ENCODE assay signal across 1 cellular context in the genomic region with DNA sequence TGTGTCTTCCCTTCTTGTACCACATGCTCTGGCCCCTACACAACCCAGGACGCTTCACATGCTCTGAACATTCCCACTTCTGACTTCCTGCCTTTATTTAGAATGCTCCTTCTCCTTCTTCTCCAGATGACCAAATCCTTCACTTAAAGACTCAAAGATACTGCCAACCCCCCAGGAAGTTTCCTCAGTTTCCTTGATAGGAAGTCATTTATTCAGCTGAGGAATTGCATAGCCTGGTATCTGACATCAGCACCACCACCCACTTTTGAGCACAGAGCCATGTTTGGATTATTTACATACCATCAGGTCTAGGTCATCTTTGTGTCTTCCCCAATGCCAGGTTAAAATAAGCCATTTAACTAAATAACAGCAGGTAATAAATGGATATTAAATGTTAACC.
TF ChIP-seq lines count a peak whose summit lies in the region.

No MANE protein-coding gene starts in this region.

TF ChIP-seq in H1, 55 proteins besides CTCF, POLR2A, EP300 and RAD21:
- TF ChIP-seq RFX5 (IDR thresholded peaks at IDR 0.05; ENCODE audit: borderline replicate concordance, low read depth, low read length) = no peak
- no peak for TF ChIP-seq TBP (IDR thresholded peaks at IDR 0.05; ENCODE audit: low read depth, low read length)
- TF ChIP-seq POLR2AphosphoS5 (IDR thresholded peaks at IDR 0.05; ENCODE audit: low read depth, low read length) = no peak
- TF ChIP-seq BACH1 (IDR thresholded peaks at IDR 0.05; ENCODE audit: low read length) = no peak
- no peak for TF ChIP-seq RBBP5 (IDR thresholded peaks at IDR 0.05; ENCODE audit: borderline replicate concordance, low read depth, low read length)
- TF ChIP-seq, protein P1, sequence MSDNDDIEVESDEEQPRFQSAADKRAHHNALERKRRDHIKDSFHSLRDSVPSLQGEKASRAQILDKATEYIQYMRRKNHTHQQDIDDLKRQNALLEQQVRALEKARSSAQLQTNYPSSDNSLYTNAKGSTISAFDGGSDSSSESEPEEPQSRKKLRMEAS (IDR thresholded peaks at IDR 0.05) = no peak
- TF ChIP-seq ZNF274 (IDR thresholded peaks at IDR 0.05; ENCODE audit: borderline replicate concordance, extremely low read depth, low read length) = no peak
- no peak for TF ChIP-seq KDM1A (IDR thresholded peaks at IDR 0.05; ENCODE audit: borderline replicate concordance, low read length)
- TF ChIP-seq EGR1 (IDR thresholded peaks at IDR 0.05; ENCODE audit: borderline replicate concordance, low read depth, low read length) = no peak
- no peak for TF ChIP-seq SIN3A (conservative IDR thresholded peaks at IDR 0.05 in 1 of 2, IDR thresholded peaks at IDR 0.05 in 1 of 2; ENCODE audit: low read depth in 1 of 2, low read length in 2 of 2)
- no peak for TF ChIP-seq SIRT6 (IDR thresholded peaks at IDR 0.05; ENCODE audit: low read length)
- no peak for TF ChIP-seq SP4 (IDR thresholded peaks at IDR 0.05; ENCODE audit: low read length)
- TF ChIP-seq CHD2 (IDR thresholded peaks at IDR 0.05; ENCODE audit: low read length) = no peak
- TF ChIP-seq BRCA1 (IDR thresholded peaks at IDR 0.05; ENCODE audit: low read depth, low read length) = no peak
- TF ChIP-seq, protein P2, sequence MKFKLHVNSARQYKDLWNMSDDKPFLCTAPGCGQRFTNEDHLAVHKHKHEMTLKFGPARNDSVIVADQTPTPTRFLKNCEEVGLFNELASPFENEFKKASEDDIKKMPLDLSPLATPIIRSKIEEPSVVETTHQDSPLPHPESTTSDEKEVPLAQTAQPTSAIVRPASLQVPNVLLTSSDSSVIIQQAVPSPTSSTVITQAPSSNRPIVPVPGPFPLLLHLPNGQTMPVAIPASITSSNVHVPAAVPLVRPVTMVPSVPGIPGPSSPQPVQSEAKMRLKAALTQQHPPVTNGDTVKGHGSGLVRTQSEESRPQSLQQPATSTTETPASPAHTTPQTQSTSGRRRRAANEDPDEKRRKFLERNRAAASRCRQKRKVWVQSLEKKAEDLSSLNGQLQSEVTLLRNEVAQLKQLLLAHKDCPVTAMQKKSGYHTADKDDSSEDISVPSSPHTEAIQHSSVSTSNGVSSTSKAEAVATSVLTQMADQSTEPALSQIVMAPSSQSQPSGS (IDR thresholded peaks at IDR 0.05; ENCODE audit: low read length) = no peak
- no peak for TF ChIP-seq RXRA (IDR thresholded peaks at IDR 0.05; ENCODE audit: insufficient read depth, low read depth, low read length)
